13 cellular contexts compared by ENCODE assay signal in the genomic region with DNA sequence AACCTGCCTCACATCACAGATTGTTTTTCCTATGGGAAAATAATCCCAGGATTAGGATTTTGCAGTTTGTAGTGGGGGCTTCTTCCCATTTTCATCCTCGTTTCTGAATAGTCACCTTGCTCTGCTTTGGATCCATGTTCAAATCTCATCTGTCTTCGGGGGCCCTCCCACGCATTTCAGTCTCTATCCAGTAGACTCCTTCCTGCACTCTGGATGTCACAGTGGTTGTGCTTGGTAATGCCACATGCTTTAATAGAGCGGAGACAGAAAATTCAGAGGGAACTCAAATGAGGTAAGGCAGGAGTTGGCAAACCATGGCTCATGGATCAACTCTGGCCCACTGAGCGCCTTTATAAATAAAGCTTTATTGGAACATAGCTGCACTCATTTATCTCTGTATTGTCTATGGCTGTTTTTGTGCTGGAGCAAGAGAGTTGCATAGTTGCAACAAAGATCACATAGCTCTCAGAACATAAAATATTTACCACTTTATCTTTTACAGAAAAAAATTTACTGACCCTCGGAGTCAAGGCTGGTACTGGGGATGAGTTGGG.
"Had no signal": no experiment of that assay in that cellular context is flagged by ENCODE, and none has a peak within 500 bp of the region (broad histone marks: within the 10 kb centered on the region; RNA-seq: fewer than 3 reads in every experiment).

No MANE protein-coding gene starts in this region.

- H3K9me3 Mint-ChIP-seq: activated B cell treated with CpG ODN at 0.5 μM for 24 hours; activated CD4-positive, alpha-beta memory T cell treated with anti-CD3 and anti-CD28 coated beads for 36 hours; activated CD4-positive, alpha-beta T cell treated with anti-CD3 and anti-CD28 coated beads, Interleukin-2, amount 10 ng/mL, durations not matched to agents 7 days and 5 days; activated naive CD4-positive, alpha-beta T cell treated with anti-CD3 and anti-CD28 coated beads, Interleukin-2, amount 50 U/mL, for 72 hours; activated naive CD8-positive, alpha-beta T cell treated with anti-CD3 and anti-CD28 coated beads, Interleukin-2, amount 50 U/mL, for 24 hours; activated T-cell treated with anti-CD3 and anti-CD28 coated beads, Interleukin-2, amount 50 U/mL, for 4 hours had no signal

- H3K4me3 Mint-ChIP-seq: activated B cell treated with CpG ODN at 0.5 μM for 24 hours; activated CD4-positive, alpha-beta memory T cell treated with anti-CD3 and anti-CD28 coated beads for 36 hours; activated CD4-positive, alpha-beta T cell treated with anti-CD3 and anti-CD28 coated beads, Interleukin-2, amount 10 ng/mL, durations not matched to agents 7 days and 5 days; activated naive CD8-positive, alpha-beta T cell treated with anti-CD3 and anti-CD28 coated beads, Interleukin-2, amount 50 U/mL, for 24 hours; activated T-cell treated with anti-CD3 and anti-CD28 coated beads, Interleukin-2, amount 50 U/mL, for 4 hours had no signal

- ATAC-seq: activated naive CD4-positive, alpha-beta T cell treated with anti-CD3 and anti-CD28 coated beads, Interleukin-2, amount 50 U/mL, for 72 hours; activated naive CD8-positive, alpha-beta T cell treated with anti-CD3 and anti-CD28 coated beads, Interleukin-2, amount 50 U/mL, for 24 hours; activated T-cell treated with anti-CD3 and anti-CD28 coated beads, Interleukin-2, amount 50 U/mL, for 4 hours; body of pancreas had no signal

- H3K27ac Mint-ChIP-seq: activated B cell treated with CpG ODN at 0.5 μM for 24 hours; activated CD4-positive, alpha-beta memory T cell treated with anti-CD3 and anti-CD28 coated beads for 36 hours; activated CD4-positive, alpha-beta T cell treated with anti-CD3 and anti-CD28 coated beads, Interleukin-2, amount 10 ng/mL, durations not matched to agents 7 days and 5 days; activated naive CD4-positive, alpha-beta T cell treated with anti-CD3 and anti-CD28 coated beads, Interleukin-2, amount 50 U/mL, for 72 hours; activated naive CD8-positive, alpha-beta T cell treated with anti-CD3 and anti-CD28 coated beads, Interleukin-2, amount 50 U/mL, for 24 hours had no signal

- H3K4me1 Mint-ChIP-seq: activated B cell treated with CpG ODN at 0.5 μM for 24 hours; activated CD4-positive, alpha-beta T cell treated with anti-CD3 and anti-CD28 coated beads, Interleukin-2, amount 10 ng/mL, durations not matched to agents 7 days and 5 days; activated naive CD8-positive, alpha-beta T cell treated with anti-CD3 and anti-CD28 coated beads, Interleukin-2, amount 50 U/mL, for 24 hours had no signal

- DNase-seq: activated B cell treated with CpG ODN at 0.5 μM for 24 hours; activated CD4-positive, alpha-beta memory T cell treated with anti-CD3 and anti-CD28 coated beads for 36 hours; activated CD4-positive, alpha-beta T cell treated with anti-CD3 and anti-CD28 coated beads, Interleukin-2, amount 10 ng/mL, durations not matched to agents 7 days and 5 days; activated CD8-positive, alpha-beta memory T cell treated with anti-CD3 and anti-CD28 coated beads for 24 hours; activated effector memory CD4-positive, alpha-beta T cell treated with anti-CD3 and anti-CD28 coated beads, Interleukin-2, amount 50 U/mL, for 16 hours; activated naive CD4-positive, alpha-beta T cell treated with Interleukin-2 at 50 U/mL for 16 hours; activated naive CD8-positive, alpha-beta T cell treated with anti-CD3 and anti-CD28 coated beads, Interleukin-2, amount 50 U/mL, for 24 hours; activated T-cell treated with anti-CD3 and anti-CD28 coated beads, Interleukin-2, amount 50 U/mL, for 4 hours; amniotic stem cell; body of pancreas; central memory CD4-positive, alpha-beta T cell; NCI-H2107 had no signal

- H3K36me3 Mint-ChIP-seq: activated CD4-positive, alpha-beta memory T cell treated with anti-CD3 and anti-CD28 coated beads for 36 hours; activated naive CD4-positive, alpha-beta T cell treated with anti-CD3 and anti-CD28 coated beads, Interleukin-2, amount 50 U/mL, for 72 hours had no signal
